ENCODE assay signal across 16 cellular contexts in genomic region chr20:47907031-47907670, GRCh38.
DNase-seq lines count a peak whose midpoint lies in the region; ATAC-seq and TF ChIP-seq lines count a peak whose summit lies in the region.
"Had no signal": no experiment of that assay in that cellular context is flagged by ENCODE, and none has a peak within 500 bp of the region (broad histone marks: within the 10 kb centered on the region; RNA-seq: fewer than 3 reads in every experiment).

No MANE protein-coding gene starts in this region.

- no peak overlapping the region for H2AFZ ChIP-seq in GM23338

- H3K36me3 ChIP-seq in GM23338 (ENCODE audit: insufficient read depth): no peaks in the 10 kb centered on the region
- H3K36me3 ChIP-seq in left lung: no peaks in the 10 kb centered on the region

- ATAC-seq in GM23338 (no peak), GM19023 (IDR thresholded peaks at IDR 0.05; ENCODE audit: unreplicated experiment) (no peak), left lung (no peak)

- H3K9me3 ChIP-seq in left lung: no peaks in the 10 kb centered on the region

- H3F3A ChIP-seq in GM23338 (replicated peaks; ENCODE audit: low read depth): no peaks in the 10 kb centered on the region

- intact Hi-C loops in left lung (cut with DNase I): no loop called here

- H3K79me2 ChIP-seq in GM23338 (replicated peaks; ENCODE audit: insufficient read depth): no peaks in the 10 kb centered on the region

- H3K9me2 ChIP-seq in GM23338 (ENCODE audit: insufficient read depth): no peaks in the 10 kb centered on the region

- no peaks in the 10 kb centered on the region for H4K20me1 ChIP-seq in GM23338 (replicated peaks; ENCODE audit: insufficient read depth)

- DNase-seq in GM23338 (ENCODE audit: low spot score) (peak; percentile 11), NCI-H446 (lab: John Stamatoyannopoulos, UW) (peak; percentile 44 to 50), glutamatergic neuron (no peak), occipital lobe (lab: John Stamatoyannopoulos, UW) (peak; percentile 7), amniotic stem cell (lab: John Stamatoyannopoulos, UW) (no peak), left lung (no peak)
- DNase-seq: ACHN; CD4-positive, alpha-beta T cell; DND-41; GF-D8; H7; Kasumi-1; NCI-H1105 treated with DMSO at 0.1 percent for 48 hours; NCI-H1930; SIG-M5 had no signal

- H3K27ac Mint-ChIP-seq in GM23338 (no peak overlapping the region), glutamatergic neuron (ENCODE audit: unreplicated experiment) (peak overlapping the region; percentile 67)
- H3K27ac Mint-ChIP-seq: CD4-positive, alpha-beta T cell had no signal

- no peaks in the 10 kb centered on the region for H3K36me3 Mint-ChIP-seq in GM23338 (ENCODE audit: low read depth)
- H3K36me3 Mint-ChIP-seq in glutamatergic neuron (ENCODE audit: unreplicated experiment): no peaks in the 10 kb centered on the region

- H3K9me3 Mint-ChIP-seq in GM23338 (no peaks in the 10 kb centered on the region), glutamatergic neuron (ENCODE audit: unreplicated experiment) (peaks cover 12% of the 10 kb centered on the region)
- H3K9me3 Mint-ChIP-seq: CD4-positive, alpha-beta T cell had no signal

- no peaks in the 10 kb centered on the region for H3K27me3 ChIP-seq in GM23338 (ENCODE audit: insufficient read depth)
- H3K27me3 ChIP-seq in left lung: peaks cover 0 to 44% of the 10 kb centered on the region in 2 donors

- H3K4me1 ChIP-seq in GM23338 (ENCODE audit: insufficient read depth): no peaks in the 10 kb centered on the region
- H3K4me1 ChIP-seq in left lung: no peaks in the 10 kb centered on the region

- H3K27me3 Mint-ChIP-seq in GM23338 (ENCODE audit: insufficient read depth, low read depth, poor library complexity) (peaks cover 6% of the 10 kb centered on the region), glutamatergic neuron (ENCODE audit: unreplicated experiment) (peaks cover 14% of the 10 kb centered on the region)

- H3K4me3 ChIP-seq in GM23338: no peak overlapping the region
- H3K4me3 ChIP-seq in left lung: no peak overlapping the region

- H3K27ac ChIP-seq in GM23338 (ENCODE audit: low read depth) (no peak overlapping the region), left lung (no peak overlapping the region)

- TF ChIP-seq CTCF in GM23338 (conservative IDR thresholded peaks at IDR 0.05; ENCODE audit: low read depth in 2 of 2): no peak
- TF ChIP-seq CTCF in glutamatergic neuron (IDR thresholded peaks at IDR 0.05; ENCODE audit: partially characterized antibody, unreplicated experiment): no peak
- no peak for TF ChIP-seq CTCF in left lung (IDR thresholded peaks at IDR 0.05)

- H3K4me1 Mint-ChIP-seq in GM23338 (peaks cover 23% of the 10 kb centered on the region), glutamatergic neuron (ENCODE audit: low read depth, unreplicated experiment) (peaks cover 53% of the 10 kb centered on the region)

- no peak overlapping the region for H3K4me2 ChIP-seq in GM23338

- H3K4me3 Mint-ChIP-seq in GM23338: no peak overlapping the region
- peak overlapping the region; percentile 67 for H3K4me3 Mint-ChIP-seq in glutamatergic neuron (ENCODE audit: unreplicated experiment)
- H3K4me3 Mint-ChIP-seq: CD4-positive, alpha-beta T cell had no signal

TF ChIP-seq in GM23338, 12 proteins besides CTCF, POLR2A, EP300 and RAD21 (continues in another document):
- no peak for TF ChIP-seq NANOG (IDR thresholded peaks at IDR 0.05; ENCODE audit: borderline replicate concordance)
- no peak for TF ChIP-seq ZNF331 (CRISPR knock-in tag; IDR thresholded peaks at IDR 0.05; ENCODE audit: low read depth)
- no peak for TF ChIP-seq ETS1 (IDR thresholded peaks at IDR 0.05)
- no peak for TF ChIP-seq ZNF114 (CRISPR knock-in tag; IDR thresholded peaks at IDR 0.05)
- TF ChIP-seq POLR2AphosphoS5 (IDR thresholded peaks at IDR 0.05; ENCODE audit: low read depth): no peak
- no peak for TF ChIP-seq REST (IDR thresholded peaks at IDR 0.05; ENCODE audit: unreplicated experiment)
- no peak for TF ChIP-seq EZH2phosphoT487 (IDR thresholded peaks at IDR 0.05; ENCODE audit: unreplicated experiment)

Comparison
In these comparisons a context has a peak if more than half of its experiments do, and no peak if none do; other contexts are left out.
1. DNase-seq: peak in GM23338 (single experiment), NCI-H446 (2 of 2) and occipital lobe (single experiment); none in glutamatergic neuron (single experiment), amniotic stem cell (single experiment) and left lung (0 of 2).